ENCODE assay signal across 28 cellular contexts in genomic region chr13:50948576-50948975, GRCh38. TPM values are rescaled to one million over a fixed set of nuclear protein-coding genes. Genes with fewer than 3 reads are reported as not detected.
A peak's percentile ranks its signal among the peaks of the same experiment; 100 is the strongest.
DNase-seq lines count a peak whose midpoint lies in the region; ATAC-seq, FAIRE-seq and TF ChIP-seq lines count a peak whose summit lies in the region.
"Had no signal": no experiment of that assay in that cellular context is flagged by ENCODE, and none has a peak within 500 bp of the region (broad histone marks: within the 10 kb centered on the region; RNA-seq: fewer than 3 reads in every experiment).

No MANE protein-coding gene starts in this region.

- no peaks in the 10 kb centered on the region for H3K9me3 Mint-ChIP-seq in HFFc6
- H3K9me3 Mint-ChIP-seq in central memory CD8-positive, alpha-beta T cell = no peaks in the 10 kb centered on the region
- H3K9me3 Mint-ChIP-seq: activated CD4-positive, alpha-beta memory T cell treated with anti-CD3 and anti-CD28 coated beads for 36 hours; activated T-cell treated with anti-CD3 and anti-CD28 coated beads, Interleukin-2, amount 50 U/mL, for 72 hours; brain; CD8-positive, alpha-beta memory T cell had no signal

- DNase-seq in AG08395 (ENCODE audit: low spot score) = peak; percentile 16
- no peak for DNase-seq in HFFc6
- DNase-seq in central memory CD8-positive, alpha-beta T cell (ENCODE audit: low spot score in 2 of 2) = no peak
- no peak for DNase-seq in pancreas
- DNase-seq in D721Med (ENCODE audit: insufficient read length, low spot score) = no peak
- DNase-seq in Kasumi-1 (lab: John Stamatoyannopoulos, UW) = no peak
- DNase-seq in cerebellar cortex (ENCODE audit: low spot score) = no peak
- DNase-seq: activated CD4-positive, alpha-beta memory T cell treated with anti-CD3 and anti-CD28 coated beads for 36 hours; activated CD4-positive, CD25-positive, alpha-beta regulatory T cell treated with anti-CD3 and anti-CD28 coated beads, Interleukin-2, amount 50 U/mL, for 72 hours; activated naive CD4-positive, alpha-beta T cell treated with Interleukin-2 at 50 U/mL for 16 hours; activated T-cell treated with anti-CD3 and anti-CD28 coated beads, Interleukin-2, amount 50 U/mL, for 72 hours; CD8-positive, alpha-beta memory T cell; effector memory CD4-positive, alpha-beta T cell; islet precursor cell; left ventricle myocardium superior; NCI-H146; NCI-H226; NCI-H526 treated with DMSO at 0.1 percent for 48 hours; right lobe of liver; SHP77; stimulated activated CD4-positive, alpha-beta T cell treated with anti-CD3 and anti-CD28 coated beads, Interleukin-4, amount 100 ng/mL, for 4 hours; trophoblast cell had no signal

- TF ChIP-seq CTCF in HFFc6 (IDR thresholded peaks at IDR 0.05) (no peak), pancreas (IDR thresholded peaks at IDR 0.05) (no peak), D721Med (IDR thresholded peaks at IDR 0.05; ENCODE audit: insufficient read depth, missing control alignments) (no peak)

- no peak overlapping the region for H3K27ac ChIP-seq in pancreas
- H3K27ac ChIP-seq: A549, right lobe of liver had no signal

- 86 to 91% methylated on average over 1 of the region's 1 CpG for WGBS in pancreas, 2 donors

- H3K9me3 ChIP-seq in pancreas = no peaks in the 10 kb centered on the region
- H3K9me3 ChIP-seq: A549, right lobe of liver had no signal

- H3K4me1 Mint-ChIP-seq in HFFc6 (ENCODE audit: low read depth) = peaks cover 49% of the 10 kb centered on the region
- H3K4me1 Mint-ChIP-seq in central memory CD8-positive, alpha-beta T cell = peaks cover 5% of the 10 kb centered on the region
- H3K4me1 Mint-ChIP-seq: B cell had no signal

- intact Hi-C loops in pancreas (cut with DNase I) = no loop called here

- no peak overlapping the region; the same call in 1 of the 2 replicates for H3K4me3 Mint-ChIP-seq in HFFc6
- no peak overlapping the region for H3K4me3 Mint-ChIP-seq in central memory CD8-positive, alpha-beta T cell
- H3K4me3 Mint-ChIP-seq: activated CD4-positive, alpha-beta memory T cell treated with anti-CD3 and anti-CD28 coated beads for 36 hours; activated T-cell treated with anti-CD3 and anti-CD28 coated beads, Interleukin-2, amount 50 U/mL, for 72 hours; B cell; brain; CD8-positive, alpha-beta memory T cell had no signal

- H3K27me3 ChIP-seq in pancreas = no peaks in the 10 kb centered on the region
- H3K27me3 ChIP-seq: right lobe of liver had no signal

- no peak overlapping the region for H3K4me3 ChIP-seq in pancreas
- H3K4me3 ChIP-seq: A549, right lobe of liver had no signal

- FAIRE-seq in pancreas (lab: Jason Lieb, UNC) (peak; percentile 73), D721Med (lab: Jason Lieb, UNC) (no peak)
- FAIRE-seq: A549 had no signal

- no peaks in the 10 kb centered on the region for H3K4me1 ChIP-seq in pancreas
- H3K4me1 ChIP-seq: A549, right lobe of liver had no signal

- ATAC-seq in central memory CD8-positive, alpha-beta T cell (replicated peaks; ENCODE audit: extremely low read depth, poor library complexity, severe bottlenecking) = no peak
- ATAC-seq in pancreas = no peak
- ATAC-seq in GM21447 (IDR thresholded peaks at IDR 0.05; ENCODE audit: unreplicated experiment) = no peak
- ATAC-seq: A549; activated T-cell treated with anti-CD3 and anti-CD28 coated beads, Interleukin-2, amount 50 U/mL, for 72 hours; HCT116; left ventricle myocardium superior; right lobe of liver had no signal

- peak overlapping the region; percentile 32; the same call in 1 of the 2 replicates for H3K27ac Mint-ChIP-seq in HFFc6
- peak overlapping the region; percentile 54 for H3K27ac Mint-ChIP-seq in central memory CD8-positive, alpha-beta T cell (ENCODE audit: low read depth)
- H3K27ac Mint-ChIP-seq: activated CD4-positive, alpha-beta memory T cell treated with anti-CD3 and anti-CD28 coated beads for 36 hours; activated T-cell treated with anti-CD3 and anti-CD28 coated beads, Interleukin-2, amount 50 U/mL, for 72 hours; B cell; progenitor cell of endocrine pancreas had no signal

- H3K36me3 Mint-ChIP-seq in HFFc6 (ENCODE audit: low read depth) = peaks cover 20% of the 10 kb centered on the region
- H3K36me3 Mint-ChIP-seq in central memory CD8-positive, alpha-beta T cell (ENCODE audit: insufficient read depth) = peaks cover 42% of the 10 kb centered on the region

- no peaks in the 10 kb centered on the region for H3K36me3 ChIP-seq in pancreas

- H3K27me3 Mint-ChIP-seq in HFFc6 (ENCODE audit: insufficient read depth) = no peaks in the 10 kb centered on the region
- no peaks in the 10 kb centered on the region for H3K27me3 Mint-ChIP-seq in central memory CD8-positive, alpha-beta T cell
- H3K27me3 Mint-ChIP-seq: activated CD4-positive, alpha-beta memory T cell treated with anti-CD3 and anti-CD28 coated beads for 36 hours; B cell; brain; CD8-positive, alpha-beta memory T cell; progenitor cell of endocrine pancreas had no signal

RNA-seq across cellular contexts. Expression of gene RNASEH2B, which starts 39.0 kb away (rescaled TPM):
- total RNA-seq in HFFc6 (2021; fragmentation: NEBNext Ultra II Directional; extraction: Animal tissue kit (Norgen Biotek cat#: 25700)) = 10 to 100 TPM; 12.4 to 20.7 (median 17.4) TPM
- total RNA-seq in pancreas = 10 to 100 TPM; 19.0 to 24.8 (median 22.4) TPM
- polyA plus RNA-seq in pancreas = 10 to 100 TPM; 24.8 to 41.6 TPM
